In genomic region chr13:114081761-114082681, GRCh38 we compare ENCODE assay signal across 15 cellular contexts. TPM values are rescaled to one million over a fixed set of nuclear protein-coding genes. Genes with fewer than 3 reads are reported as not detected.
A peak's percentile ranks its signal among the peaks of the same experiment; 100 is the strongest.
DNase-seq lines count a peak whose midpoint lies in the region; ATAC-seq, FAIRE-seq and TF ChIP-seq lines count a peak whose summit lies in the region.
"Had no signal": no experiment of that assay in that cellular context is flagged by ENCODE, and none has a peak within 500 bp of the region (broad histone marks: within the 10 kb centered on the region; RNA-seq: fewer than 3 reads in every experiment).

No MANE protein-coding gene starts in this region.

- no peaks in the 10 kb centered on the region for H3K27me3 Mint-ChIP-seq in central memory CD8-positive, alpha-beta T cell
- H3K27me3 Mint-ChIP-seq in neural crest cell (ENCODE audit: low read depth): no peaks in the 10 kb centered on the region
- H3K27me3 Mint-ChIP-seq: T-cell had no signal

- peak overlapping the region; percentile 41 for H3K27ac Mint-ChIP-seq in central memory CD8-positive, alpha-beta T cell (ENCODE audit: low read depth)
- H3K27ac Mint-ChIP-seq in neural crest cell (ENCODE audit: unreplicated experiment): peak overlapping the region; percentile 47
- H3K27ac Mint-ChIP-seq: nephron progenitor cell had no signal

- H3K4me3 Mint-ChIP-seq in central memory CD8-positive, alpha-beta T cell: no peak overlapping the region
- H3K4me3 Mint-ChIP-seq in neural crest cell: no peak overlapping the region
- H3K4me3 Mint-ChIP-seq: nephron progenitor cell had no signal

- no peaks in the 10 kb centered on the region for H3K9me3 Mint-ChIP-seq in central memory CD8-positive, alpha-beta T cell
- no peaks in the 10 kb centered on the region for H3K9me3 Mint-ChIP-seq in neural crest cell
- H3K9me3 Mint-ChIP-seq: T-cell had no signal

- peak; percentile 45 for DNase-seq in NCI-H748 (lab: John Stamatoyannopoulos, UW; ENCODE audit: unreplicated experiment)
- DNase-seq in NCI-H748 treated with DMSO at 0.1 percent for 48 hours (lab: John Stamatoyannopoulos, UW): no peak
- DNase-seq in COR-L47 (lab: John Stamatoyannopoulos, UW): peak; percentile 44
- no peak for DNase-seq in central memory CD8-positive, alpha-beta T cell (ENCODE audit: low spot score in 2 of 2)
- DNase-seq in neural crest cell (ENCODE audit: low read depth, low spot score): no peak
- no peak for DNase-seq in activated gamma-delta T cell treated with Interleukin-2 at 50 U/mL for 16 hours
- DNase-seq in NCI-H1105 treated with DMSO at 0.1 percent for 48 hours (lab: John Stamatoyannopoulos, UW): no peak
- DNase-seq in HTR-8/SVneo (ENCODE audit: insufficient read length, low spot score): no peak
- DNase-seq: activated CD4-positive, alpha-beta T cell treated with anti-CD3 and anti-CD28 coated beads for 1 hour; H7; NCI-H446 treated with DMSO at 0.1 percent for 48 hours; PC-9; testis had no signal

- FAIRE-seq in HTR-8/SVneo (lab: Jason Lieb, UNC): no peak

- peaks cover 21% of the 10 kb centered on the region for H3K36me3 Mint-ChIP-seq in central memory CD8-positive, alpha-beta T cell (ENCODE audit: insufficient read depth)
- H3K36me3 Mint-ChIP-seq in neural crest cell (ENCODE audit: low read depth): peaks cover 11% of the 10 kb centered on the region

- H3K4me1 Mint-ChIP-seq in central memory CD8-positive, alpha-beta T cell: peaks cover 48% of the 10 kb centered on the region
- peaks cover 38% of the 10 kb centered on the region for H3K4me1 Mint-ChIP-seq in neural crest cell

- TF ChIP-seq CTCF in neural crest cell (conservative IDR thresholded peaks at IDR 0.05): no peak

- no peak for ATAC-seq in central memory CD8-positive, alpha-beta T cell (replicated peaks; ENCODE audit: extremely low read depth, poor library complexity, severe bottlenecking)
- ATAC-seq: T-cell had no signal

RNA-seq across cellular contexts. Expression of gene RASA3, which starts 50.4 kb away (rescaled TPM):
- total RNA-seq in neural crest cell: 29.5 and 31.5 TPM in 2 replicates

Comparison
In these comparisons a context has a peak if more than half of its experiments do, and no peak if none do; other contexts are left out.
1. DNase-seq: peak in NCI-H748 (single experiment) and COR-L47 (single experiment); none in NCI-H748 treated with DMSO at 0.1 percent for 48 hours (single experiment), central memory CD8-positive, alpha-beta T cell (0 of 2), neural crest cell (single experiment), activated gamma-delta T cell treated with Interleukin-2 at 50 U/mL for 16 hours (single experiment), NCI-H1105 treated with DMSO at 0.1 percent for 48 hours (single experiment) and HTR-8/SVneo (single experiment).